In genomic region chr20:12966468-12967085, GRCh38 we compare ENCODE assay signal across 10 cellular contexts. TPM values are rescaled to one million over a fixed set of nuclear protein-coding genes. Genes with fewer than 3 reads are reported as not detected.
DNase-seq lines count a peak whose midpoint lies in the region; ATAC-seq and TF ChIP-seq lines count a peak whose summit lies in the region.
"Had no signal": no experiment of that assay in that cellular context is flagged by ENCODE, and none has a peak within 500 bp of the region (broad histone marks: within the 10 kb centered on the region; RNA-seq: fewer than 3 reads in every experiment).

No MANE protein-coding gene starts in this region.

- no peak for ATAC-seq in HG03025 (IDR thresholded peaks at IDR 0.05; ENCODE audit: low FRiP score, unreplicated experiment)
- ATAC-seq in stimulated activated effector memory CD8-positive, alpha-beta T cell treated with anti-CD3 and anti-CD28 coated beads, Interleukin-12 subunit alpha, Interleukin-12 subunit beta, amount 100 ng/mL, for 72 hours: no peak
- ATAC-seq in CD4-positive, alpha-beta T cell (ENCODE audit: poor library complexity): no peak
- ATAC-seq in GM18511 (IDR thresholded peaks at IDR 0.05; ENCODE audit: unreplicated experiment): no peak

- no TSS peak for BruUV-seq in mammary epithelial cell (replicated peaks; lab: Mats Ljungman, UMichigan)

- no peaks in the 10 kb centered on the region for H3K9me2 ChIP-seq in Loucy (replicated peaks; ENCODE audit: low read depth, low read length)

- POLR2A ChIA-PET in CD4-positive, alpha-beta T cell (lab: Charles Lee): no interaction called here

- H3K9me3 ChIP-seq in Loucy (ENCODE audit: insufficient read depth, low read depth, low read length) (no peaks in the 10 kb centered on the region), mammary epithelial cell (replicated peaks; ENCODE audit: insufficient read depth, low read length) (no peaks in the 10 kb centered on the region)
- no peaks in the 10 kb centered on the region for H3K9me3 ChIP-seq in CD4-positive, alpha-beta T cell (ENCODE audit: control insufficient read depth, low read length)

- 17% methylated on average over 1 of the region's 1 CpG for WGBS in mammary epithelial cell (ENCODE audit: low coverage, missing lambda C conversion rate)

- H3K4me1 ChIP-seq in Loucy (ENCODE audit: insufficient read depth, low read length, poor library complexity, severe bottlenecking) (no peaks in the 10 kb centered on the region), mammary epithelial cell (ENCODE audit: insufficient read depth, low read length) (peaks cover 14% of the 10 kb centered on the region)

- no peak overlapping the region for H3K27ac Mint-ChIP-seq in stimulated activated effector memory CD8-positive, alpha-beta T cell treated with anti-CD3 and anti-CD28 coated beads, Interleukin-12 subunit alpha, Interleukin-12 subunit beta, amount 100 ng/mL, for 72 hours
- H3K27ac Mint-ChIP-seq in CD4-positive, alpha-beta T cell: no peak overlapping the region
- H3K27ac Mint-ChIP-seq: stimulated activated naive CD8-positive, alpha-beta T cell treated with anti-CD3 and anti-CD28 coated beads, Interleukin-15, Interleukin-2, amounts not matched to agents 100 ng/mL and 50 ng/mL, for 24 hours had no signal

- H3K4me3 ChIP-seq in Loucy (ENCODE audit: low read length, poor library complexity, severe bottlenecking) (no peak overlapping the region), mammary epithelial cell (replicated peaks in 1 of 3; ENCODE audit: insufficient read depth in 1 of 3, low read depth in 2 of 3, low read length in 3 of 3) (no peak overlapping the region)

- peaks cover 6% of the 10 kb centered on the region for H3K9me3 Mint-ChIP-seq in stimulated activated effector memory CD8-positive, alpha-beta T cell treated with anti-CD3 and anti-CD28 coated beads, Interleukin-12 subunit alpha, Interleukin-12 subunit beta, amount 100 ng/mL, for 72 hours
- no peaks in the 10 kb centered on the region for H3K9me3 Mint-ChIP-seq in CD4-positive, alpha-beta T cell
- H3K9me3 Mint-ChIP-seq: stimulated activated naive CD8-positive, alpha-beta T cell treated with anti-CD3 and anti-CD28 coated beads, Interleukin-15, Interleukin-2, amounts not matched to agents 100 ng/mL and 50 ng/mL, for 24 hours had no signal

- in situ Hi-C loops in mammary epithelial cell (cut with MboI; ENCODE audit: low sequenced_read_pairs in 2 of 2): loop anchor here (5.0 kb wide), 2 partner anchors 39 to 44 kb away; no protein-coding TSS in a partner anchor

- H3K4me1 Mint-ChIP-seq in stimulated activated effector memory CD8-positive, alpha-beta T cell treated with anti-CD3 and anti-CD28 coated beads, Interleukin-12 subunit alpha, Interleukin-12 subunit beta, amount 100 ng/mL, for 72 hours: no peaks in the 10 kb centered on the region
- peaks cover 12% of the 10 kb centered on the region for H3K4me1 Mint-ChIP-seq in CD4-positive, alpha-beta T cell (ENCODE audit: low read depth)

- dilution Hi-C loops in mammary epithelial cell (cut with HindIII; ENCODE audit: low sequenced_read_pairs): no loop called here

- CTCF ChIA-PET in mammary epithelial cell (lab: Charles Lee; ENCODE audit: low non-redundant PET): interaction anchor here (0.8 kb wide), 1 partner anchor 41 kb away, joined by 3 read pairs; no protein-coding TSS in a partner anchor
- CTCF ChIA-PET in CD4-positive, alpha-beta T cell (lab: Charles Lee): no interaction called here

- no peaks in the 10 kb centered on the region for H3F3A ChIP-seq in Loucy (ENCODE audit: low read depth)

- intact Hi-C loops in mammary epithelial cell (cut with micrococcal nuclease): loop anchor here (1.0 to 5.0 kb wide), 2 partner anchors 41 to 304 kb away; no protein-coding TSS in a partner anchor
- intact Hi-C loops in CD4-positive, alpha-beta T cell (cut with DNase I, micrococcal nuclease): no loop called here

- no peaks in the 10 kb centered on the region for H3K79me2 ChIP-seq in Loucy (ENCODE audit: insufficient read depth, low read length)
- H3K79me2 ChIP-seq in mammary epithelial cell (ENCODE audit: insufficient read depth, low read length): no peaks in the 10 kb centered on the region

- H3K36me3 Mint-ChIP-seq in stimulated activated effector memory CD8-positive, alpha-beta T cell treated with anti-CD3 and anti-CD28 coated beads, Interleukin-12 subunit alpha, Interleukin-12 subunit beta, amount 100 ng/mL, for 72 hours: no peaks in the 10 kb centered on the region
- no peaks in the 10 kb centered on the region for H3K36me3 Mint-ChIP-seq in CD4-positive, alpha-beta T cell (ENCODE audit: low read depth)

- no peak overlapping the region for H2AFZ ChIP-seq in Loucy (ENCODE audit: low read length)
- no peak overlapping the region for H2AFZ ChIP-seq in mammary epithelial cell (ENCODE audit: low read depth, low read length)

- H3K36me3 ChIP-seq in Loucy (ENCODE audit: insufficient read depth, low read length): no peaks in the 10 kb centered on the region
- H3K36me3 ChIP-seq in mammary epithelial cell (ENCODE audit: insufficient read depth, low read length): no peaks in the 10 kb centered on the region

- DNase-seq in COLO829 (ENCODE audit: low spot score) (peak; percentile 21), mammary epithelial cell (peak; percentile 26), middle frontal gyrus (ENCODE audit: extremely low spot score, low spot score) (peak; percentile 62)
- DNase-seq in stimulated activated effector memory CD8-positive, alpha-beta T cell treated with anti-CD3 and anti-CD28 coated beads, Interleukin-12 subunit alpha, Interleukin-12 subunit beta, amount 100 ng/mL, for 72 hours (ENCODE audit: low spot score in 2 of 2): no peak
- no peak for DNase-seq in CD4-positive, alpha-beta T cell
- DNase-seq: islet precursor cell had no signal

- no peak overlapping the region for H3K4me2 ChIP-seq in Loucy (ENCODE audit: low read depth, low read length, poor library complexity, severe bottlenecking)
- no peak overlapping the region for H3K4me2 ChIP-seq in mammary epithelial cell (ENCODE audit: insufficient read depth, low read depth, low read length)

- H4K20me1 ChIP-seq in Loucy (ENCODE audit: insufficient read depth, low read length, poor library complexity, severe bottlenecking) (no peaks in the 10 kb centered on the region), mammary epithelial cell (ENCODE audit: insufficient read depth, low read length) (no peaks in the 10 kb centered on the region)

- peak; percentile 50 for TF ChIP-seq CTCF in Loucy (conservative IDR thresholded peaks at IDR 0.05; ENCODE audit: low read length)
- peak; percentile 44 to 62 for TF ChIP-seq CTCF in mammary epithelial cell (conservative IDR thresholded peaks at IDR 0.05 in 1 of 2, IDR thresholded peaks at IDR 0.05 in 1 of 2; ENCODE audit: extremely low read depth in 1 of 2, insufficient read depth in 1 of 2, low read depth in 1 of 2, low read length in 2 of 2)
- no peak for TF ChIP-seq CTCF in CD4-positive, alpha-beta T cell (IDR thresholded peaks at IDR 0.05)

- H3K27ac ChIP-seq in mammary epithelial cell (ENCODE audit: insufficient read depth, low read depth, low read length): no peak overlapping the region
- H3K27ac ChIP-seq in CD4-positive, alpha-beta T cell (ENCODE audit: low read depth, low read length): no peak overlapping the region

- no peaks in the 10 kb centered on the region for H3K27me3 Mint-ChIP-seq in CD4-positive, alpha-beta T cell
- H3K27me3 Mint-ChIP-seq: stimulated activated naive CD8-positive, alpha-beta T cell treated with anti-CD3 and anti-CD28 coated beads, Interleukin-15, Interleukin-2, amounts not matched to agents 100 ng/mL and 50 ng/mL, for 24 hours had no signal

- H3K9ac ChIP-seq in Loucy (ENCODE audit: low read depth, low read length, poor library complexity, severe bottlenecking): no peak overlapping the region
- H3K9ac ChIP-seq in mammary epithelial cell (ENCODE audit: insufficient read depth, low read length): no peak overlapping the region

- H3K27me3 ChIP-seq in Loucy (ENCODE audit: insufficient read depth, low read length, poor library complexity, severe bottlenecking): no peaks in the 10 kb centered on the region
- no peaks in the 10 kb centered on the region for H3K27me3 ChIP-seq in mammary epithelial cell (ENCODE audit: insufficient read depth, low read length)
- no peaks in the 10 kb centered on the region for H3K27me3 ChIP-seq in CD4-positive, alpha-beta T cell (ENCODE audit: control insufficient read depth, insufficient read depth, low read length)

- no peak overlapping the region for H3K4me3 Mint-ChIP-seq in stimulated activated effector memory CD8-positive, alpha-beta T cell treated with anti-CD3 and anti-CD28 coated beads, Interleukin-12 subunit alpha, Interleukin-12 subunit beta, amount 100 ng/mL, for 72 hours
- H3K4me3 Mint-ChIP-seq in CD4-positive, alpha-beta T cell: no peak overlapping the region
- H3K4me3 Mint-ChIP-seq: stimulated activated naive CD8-positive, alpha-beta T cell treated with anti-CD3 and anti-CD28 coated beads, Interleukin-15, Interleukin-2, amounts not matched to agents 100 ng/mL and 50 ng/mL, for 24 hours had no signal

RNA-seq across cellular contexts. Expression of gene SPTLC3, which starts 42.2 kb away (rescaled TPM):
- 10 to 100 TPM; 10.1 to 12.5 TPM for total RNA-seq in mammary epithelial cell
- 3.6 TPM for polyA plus RNA-seq in mammary epithelial cell
- 6.3 TPM for polyA minus RNA-seq in mammary epithelial cell
- total RNA-seq in CD4-positive, alpha-beta T cell: under 1 TPM; 0.38 to 0.59 TPM

Comparison
In these comparisons a context has a peak if more than half of its experiments do, and no peak if none do; other contexts are left out.
1. DNase-seq: peak in COLO829 (single experiment), mammary epithelial cell (single experiment) and middle frontal gyrus (single experiment); none in stimulated activated effector memory CD8-positive, alpha-beta T cell treated with anti-CD3 and anti-CD28 coated beads, Interleukin-12 subunit alpha, Interleukin-12 subunit beta, amount 100 ng/mL, for 72 hours (0 of 2) and CD4-positive, alpha-beta T cell (0 of 10).
2. RNA of gene SPTLC3, which starts 42.2 kb away (total RNA-seq): 10.1 to 12.5 TPM in mammary epithelial cell; 0.38 to 0.59 TPM in CD4-positive, alpha-beta T cell; every median in the first group is over 4 times any median in the second.